In genomic region chr9:100489836-100490235, GRCh38 we compare ENCODE assay signal across 26 cellular contexts. TPM values are rescaled to one million over a fixed set of nuclear protein-coding genes. Genes with fewer than 3 reads are reported as not detected.
A peak's percentile ranks its signal among the peaks of the same experiment; 100 is the strongest.
DNase-seq lines count a peak whose midpoint lies in the region; ATAC-seq, FAIRE-seq and TF ChIP-seq lines count a peak whose summit lies in the region.
"Had no signal": no experiment of that assay in that cellular context is flagged by ENCODE, and none has a peak within 500 bp of the region (broad histone marks: within the 10 kb centered on the region; RNA-seq: fewer than 3 reads in every experiment).

No MANE protein-coding gene starts in this region.

- peak; percentile 61 for FAIRE-seq in H54 (lab: Jason Lieb, UNC)
- FAIRE-seq: A204.1, GM12878 had no signal

- H3K4me1 Mint-ChIP-seq in brain = peaks cover 50% of the 10 kb centered on the region
- peaks cover 40% of the 10 kb centered on the region for H3K4me1 Mint-ChIP-seq in neural crest cell

- H3K27me3 Mint-ChIP-seq in brain = no peaks in the 10 kb centered on the region
- H3K27me3 Mint-ChIP-seq in neural crest cell (ENCODE audit: low read depth) = no peaks in the 10 kb centered on the region

- peak; percentile 26 for DNase-seq in Ammon's horn (ENCODE audit: low spot score)
- no peak for DNase-seq in H54 (ENCODE audit: insufficient read length, low spot score)
- DNase-seq in neural crest cell (ENCODE audit: low read depth, low spot score) = no peak
- DNase-seq in activated CD8-positive, alpha-beta memory T cell treated with anti-CD3 and anti-CD28 coated beads for 24 hours = no peak
- no peak for DNase-seq in D341Med (ENCODE audit: low spot score)
- DNase-seq: Caco-2; CD8-positive, alpha-beta T cell; DMS 273 treated with DMSO at 0.1 percent for 48 hours; DMS79; EL; GDM1; H7; NCI-H1092 treated with DMSO at 0.1 percent for 48 hours; NCI-H1436 treated with DMSO at 0.1 percent for 48 hours; NCI-H1930; NCI-H2107; NCI-H446 treated with DMSO at 0.1 percent for 48 hours; NCI-H526; NCI-H82; NK-92 treated with Interleukin-12 subunit alpha and Interleukin-12 subunit beta, amount 100 ng/mL, for 24 hours; SHP77 treated with DMSO at 0.1 percent for 48 hours had no signal

- TF ChIP-seq CTCF in brain (conservative IDR thresholded peaks at IDR 0.05) (no peak), neural crest cell (conservative IDR thresholded peaks at IDR 0.05) (no peak)

- peaks cover 0 to 5% (median 5%) of the 10 kb centered on the region in 5 experiments for H3K9me3 Mint-ChIP-seq in brain
- H3K9me3 Mint-ChIP-seq in neural crest cell = no peaks in the 10 kb centered on the region
- H3K9me3 Mint-ChIP-seq: CD8-positive, alpha-beta T cell had no signal

- H3K27ac Mint-ChIP-seq in brain = peak overlapping the region in 3 of 5 experiments; percentile 15 to 69 (median 51)
- H3K27ac Mint-ChIP-seq in neural crest cell (ENCODE audit: unreplicated experiment) = peak overlapping the region; percentile 74
- H3K27ac Mint-ChIP-seq: CD8-positive, alpha-beta T cell had no signal

- ATAC-seq in HG03378 (IDR thresholded peaks at IDR 0.05; ENCODE audit: unreplicated experiment) = no peak
- no peak for ATAC-seq in GM21723 (IDR thresholded peaks at IDR 0.05; ENCODE audit: unreplicated experiment)
- ATAC-seq: CD8-positive, alpha-beta T cell; GM12878 had no signal

- H3K36me3 Mint-ChIP-seq in brain (peaks cover 33% of the 10 kb centered on the region), neural crest cell (ENCODE audit: low read depth) (peaks cover 5% of the 10 kb centered on the region)
- H3K36me3 Mint-ChIP-seq: CD8-positive, alpha-beta T cell had no signal

- no peak for TF ChIP-seq POLR2A in H54 (IDR thresholded peaks at IDR 0.05; ENCODE audit: low read depth, low read length)

- H3K4me3 Mint-ChIP-seq in brain (peak overlapping the region in 2 of 5 experiments; percentile 15 to 32), neural crest cell (no peak overlapping the region)
- H3K4me3 Mint-ChIP-seq: CD8-positive, alpha-beta T cell had no signal

RNA-seq across cellular contexts. Expression of gene TMEFF1, which starts 16.9 kb away (rescaled TPM):
- polyA plus RNA-seq in brain (ENCODE audit: insufficient read depth, low read depth, low replicate concordance) = 14.4 TPM
- 43.1 and 47.9 TPM in 2 replicates for total RNA-seq in neural crest cell
- total RNA-seq: CD8-positive, alpha-beta T cell had no signal
